Comparison of ENCODE assay signal across 18 cellular contexts in the genomic region with DNA sequence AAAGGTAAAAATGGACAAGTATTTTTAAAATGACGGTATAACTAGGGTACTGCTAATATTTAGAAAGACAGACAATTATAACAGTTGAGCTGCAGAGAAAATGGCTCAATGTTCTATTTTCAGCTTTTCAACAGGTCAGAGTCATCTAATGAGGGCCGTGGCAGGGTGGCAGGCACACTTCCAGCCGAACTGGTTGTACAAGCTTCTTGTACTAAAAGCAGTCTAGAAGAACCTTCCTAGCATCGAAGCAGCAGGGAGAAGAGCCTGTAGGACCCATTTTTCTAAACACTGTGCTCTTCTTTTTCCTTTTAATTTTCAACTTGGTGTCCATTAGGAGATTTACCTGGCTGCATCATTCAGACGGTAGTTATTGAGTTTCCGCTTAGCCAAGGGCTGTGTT.
A peak's percentile ranks its signal among the peaks of the same experiment; 100 is the strongest.
DNase-seq lines count a peak whose midpoint lies in the region; ATAC-seq, FAIRE-seq and TF ChIP-seq lines count a peak whose summit lies in the region.
"Had no signal": no experiment of that assay in that cellular context is flagged by ENCODE, and none has a peak within 500 bp of the region (broad histone marks: within the 10 kb centered on the region; RNA-seq: fewer than 3 reads in every experiment).

No MANE protein-coding gene starts in this region.

- no peaks in the 10 kb centered on the region for H4K20me1 ChIP-seq in keratinocyte (ENCODE audit: control insufficient read depth, extremely low read depth, insufficient read depth, low read length)
- H4K20me1 ChIP-seq: BLaER1 treated with 17β-estradiol and CSF1 and Interleukin-3, amounts not matched to agents 10 nM and 100 nM had no signal

- no peak overlapping the region for H3K4me3 ChIP-seq in breast epithelium
- H3K4me3 ChIP-seq in keratinocyte (ENCODE audit: control insufficient read depth in 2 of 3, extremely low read depth in 1 of 3, insufficient read depth in 2 of 3, low read depth in 1 of 3, low read length in 3 of 3): no peak overlapping the region
- H3K4me3 ChIP-seq in testis: no peak overlapping the region
- H3K4me3 ChIP-seq: BLaER1 treated with 17β-estradiol and CSF1 and Interleukin-3, amounts not matched to agents 10 nM and 100 nM; K562; upper lobe of left lung had no signal

- dilution Hi-C loops in keratinocyte (cut with MboI; ENCODE audit: extremely low pct_ligation_motif_present, low sequenced_read_pairs): no loop called here

- H3K27me3 Mint-ChIP-seq in chondrocyte (ENCODE audit: low read depth): peaks cover 25% of the 10 kb centered on the region
- peaks cover 25% of the 10 kb centered on the region for H3K27me3 Mint-ChIP-seq in CD4-positive, alpha-beta T cell

- no peaks in the 10 kb centered on the region for H3K27me3 ChIP-seq in breast epithelium
- H3K27me3 ChIP-seq in keratinocyte (ENCODE audit: control insufficient read depth, extremely low read depth, insufficient read depth, low read length): no peaks in the 10 kb centered on the region
- H3K27me3 ChIP-seq in testis: no peaks in the 10 kb centered on the region
- H3K27me3 ChIP-seq in CD4-positive, alpha-beta T cell (ENCODE audit: control insufficient read depth, insufficient read depth, low read length): no peaks in the 10 kb centered on the region
- H3K27me3 ChIP-seq: BLaER1 treated with 17β-estradiol and CSF1 and Interleukin-3, amounts not matched to agents 10 nM and 100 nM; upper lobe of left lung had no signal

- no peak for FAIRE-seq in keratinocyte (lab: Jason Lieb, UNC)
- FAIRE-seq: H1, K562 had no signal

- 59 to 66% methylated on average over 6 of the region's 6 CpGs for WGBS in testis, 2 donors

- H3K27ac ChIP-seq in breast epithelium (peak overlapping the region; percentile 14 to 50), keratinocyte (ENCODE audit: control insufficient read depth, insufficient read depth, low read length) (no peak overlapping the region), testis (no peak overlapping the region)
- no peak overlapping the region for H3K27ac ChIP-seq in CD4-positive, alpha-beta T cell (ENCODE audit: low read depth, low read length)
- H3K27ac ChIP-seq: BLaER1 treated with 17β-estradiol and CSF1 and Interleukin-3, amounts not matched to agents 10 nM and 100 nM; upper lobe of left lung had no signal

- H2AFZ ChIP-seq in keratinocyte (ENCODE audit: control insufficient read depth, low read length): peak overlapping the region; percentile 51

- intact Hi-C loops in breast epithelium (cut with DNase I; ENCODE audit: low total_unique reads) (loop anchor here (5.0 kb wide), 1 partner anchor 318 kb away; no protein-coding TSS in a partner anchor), testis (cut with DNase I; ENCODE audit: low total_unique reads) (no loop called here)
- intact Hi-C loops in CD4-positive, alpha-beta T cell (cut with DNase I, micrococcal nuclease): no loop called here

- H3K27ac Mint-ChIP-seq in chondrocyte (ENCODE audit: unreplicated experiment): no peak overlapping the region
- H3K27ac Mint-ChIP-seq in CD4-positive, alpha-beta T cell: no peak overlapping the region
- H3K27ac Mint-ChIP-seq: effector memory CD8-positive, alpha-beta T cell had no signal

- no peaks in the 10 kb centered on the region for H3K79me2 ChIP-seq in keratinocyte (ENCODE audit: control insufficient read depth, insufficient read depth, low read length)

- no peaks in the 10 kb centered on the region for H3K9me1 ChIP-seq in keratinocyte (ENCODE audit: control insufficient read depth, extremely low read depth, insufficient read depth, low read length)

- H3K4me1 ChIP-seq in breast epithelium (no peaks in the 10 kb centered on the region), keratinocyte (ENCODE audit: control insufficient read depth, extremely low read depth, insufficient read depth, low read length) (peaks cover 5% of the 10 kb centered on the region), testis (peaks cover 12% of the 10 kb centered on the region)
- H3K4me1 ChIP-seq: upper lobe of left lung had no signal

- H3K4me2 ChIP-seq in keratinocyte (ENCODE audit: control insufficient read depth, extremely low read depth, insufficient read depth, low read depth, low read length): peak overlapping the region; percentile 41
- H3K4me2 ChIP-seq: BLaER1 treated with 17β-estradiol and CSF1 and Interleukin-3, amounts not matched to agents 10 nM and 100 nM had no signal

- peak; percentile 2 for DNase-seq in NCI-H2029 (lab: John Stamatoyannopoulos, UW)
- no peak for DNase-seq in NCI-H2029 treated with DMSO at 0.1 percent for 48 hours (lab: John Stamatoyannopoulos, UW)
- peak; percentile 60 to 72 for DNase-seq in breast epithelium (ENCODE audit: low spot score in 2 of 2)
- no peak for DNase-seq in keratinocyte (ENCODE audit: low read depth, low spot score)
- peak; percentile 61 for DNase-seq in testis
- DNase-seq in chondrocyte (ENCODE audit: low spot score): no peak
- DNase-seq in CD4-positive, alpha-beta T cell: no peak
- DNase-seq: activated CD4-positive, CD25-positive, alpha-beta regulatory T cell treated with anti-CD3 and anti-CD28 coated beads, Interleukin-2, amount 50 U/mL, for 72 hours; effector memory CD8-positive, alpha-beta T cell; left colon; naive B cell; NCI-H1048; NCI-H2171 treated with DMSO at 0.1 percent for 48 hours had no signal

- H3K36me3 Mint-ChIP-seq in chondrocyte (ENCODE audit: low read depth): peaks cover 1% of the 10 kb centered on the region
- H3K36me3 Mint-ChIP-seq in CD4-positive, alpha-beta T cell (ENCODE audit: low read depth): no peaks in the 10 kb centered on the region
- H3K36me3 Mint-ChIP-seq: naive B cell had no signal

- no peaks in the 10 kb centered on the region for H3K9me3 Mint-ChIP-seq in chondrocyte (ENCODE audit: low read depth)
- H3K9me3 Mint-ChIP-seq in CD4-positive, alpha-beta T cell: no peaks in the 10 kb centered on the region
- H3K9me3 Mint-ChIP-seq: effector memory CD8-positive, alpha-beta T cell; naive B cell had no signal

- no peaks in the 10 kb centered on the region for H3K4me1 Mint-ChIP-seq in chondrocyte (ENCODE audit: low read depth)
- H3K4me1 Mint-ChIP-seq in CD4-positive, alpha-beta T cell (ENCODE audit: low read depth): no peaks in the 10 kb centered on the region
- H3K4me1 Mint-ChIP-seq: naive B cell had no signal

- TF ChIP-seq POLR2A in breast epithelium (IDR thresholded peaks at IDR 0.05): no peak
- TF ChIP-seq POLR2A in testis (IDR thresholded peaks at IDR 0.05): no peak

- no peak for TF ChIP-seq CTCF in breast epithelium (IDR thresholded peaks at IDR 0.05)
- TF ChIP-seq CTCF in keratinocyte (optimal IDR thresholded peaks at IDR 0.05 in 1 of 3, IDR thresholded peaks at IDR 0.05 in 1 of 3, conservative IDR thresholded peaks at IDR 0.05 in 1 of 3; ENCODE audit: extremely low read depth in 1 of 3, insufficient read depth in 2 of 3, low read length in 3 of 3): no peak
- TF ChIP-seq CTCF in testis (IDR thresholded peaks at IDR 0.05): no peak
- TF ChIP-seq CTCF in chondrocyte (IDR thresholded peaks at IDR 0.05): no peak
- no peak for TF ChIP-seq CTCF in CD4-positive, alpha-beta T cell (IDR thresholded peaks at IDR 0.05)

- no peak overlapping the region for H3K9ac ChIP-seq in keratinocyte (ENCODE audit: control insufficient read depth, extremely low read depth, insufficient read depth, low read length)
- H3K9ac ChIP-seq: BLaER1 treated with 17β-estradiol and CSF1 and Interleukin-3, amounts not matched to agents 10 nM and 100 nM had no signal

- no peak for ATAC-seq in HG03571 (IDR thresholded peaks at IDR 0.05; ENCODE audit: unreplicated experiment)
- no peak for ATAC-seq in CD4-positive, alpha-beta T cell (ENCODE audit: poor library complexity)
- ATAC-seq: effector memory CD8-positive, alpha-beta T cell; K562; left colon had no signal

- CTCF ChIA-PET in CD4-positive, alpha-beta T cell (lab: Charles Lee): no interaction called here

- POLR2A ChIA-PET in CD4-positive, alpha-beta T cell (lab: Charles Lee): no interaction called here

- H3K4me3 Mint-ChIP-seq in chondrocyte (ENCODE audit: unreplicated experiment): no peak overlapping the region
- H3K4me3 Mint-ChIP-seq in CD4-positive, alpha-beta T cell: no peak overlapping the region
- H3K4me3 Mint-ChIP-seq: effector memory CD8-positive, alpha-beta T cell; naive B cell had no signal

- H3K36me3 ChIP-seq in breast epithelium (no peaks in the 10 kb centered on the region), keratinocyte (ENCODE audit: control insufficient read depth in 2 of 2, extremely low read depth in 1 of 2, insufficient read depth in 2 of 2, low read length in 2 of 2) (no peaks in the 10 kb centered on the region), testis (ENCODE audit: low read depth, missing control alignments) (no peaks in the 10 kb centered on the region)
- H3K36me3 ChIP-seq: BLaER1 treated with 17β-estradiol and CSF1 and Interleukin-3, amounts not matched to agents 10 nM and 100 nM; upper lobe of left lung had no signal

- H3K9me3 ChIP-seq in breast epithelium (no peaks in the 10 kb centered on the region), keratinocyte (ENCODE audit: control insufficient read depth, low read depth, low read length) (no peaks in the 10 kb centered on the region), testis (no peaks in the 10 kb centered on the region)
- H3K9me3 ChIP-seq in CD4-positive, alpha-beta T cell (ENCODE audit: control insufficient read depth, low read length): no peaks in the 10 kb centered on the region
- H3K9me3 ChIP-seq: BLaER1 treated with 17β-estradiol and CSF1 and Interleukin-3, amounts not matched to agents 10 nM and 100 nM; upper lobe of left lung had no signal

Comparison
In these comparisons a context has a peak if more than half of its experiments do, and no peak if none do; other contexts are left out.
1. DNase-seq: peak in NCI-H2029 (single experiment), breast epithelium (2 of 2) and testis (single experiment); none in NCI-H2029 treated with DMSO at 0.1 percent for 48 hours (single experiment), keratinocyte (single experiment), chondrocyte (single experiment) and CD4-positive, alpha-beta T cell (0 of 10).
2. H3K27ac ChIP-seq: peak in breast epithelium (2 of 2); none in keratinocyte (single experiment), testis (0 of 2) and CD4-positive, alpha-beta T cell (single experiment).